8 cellular contexts compared by ENCODE assay signal in the genomic region with DNA sequence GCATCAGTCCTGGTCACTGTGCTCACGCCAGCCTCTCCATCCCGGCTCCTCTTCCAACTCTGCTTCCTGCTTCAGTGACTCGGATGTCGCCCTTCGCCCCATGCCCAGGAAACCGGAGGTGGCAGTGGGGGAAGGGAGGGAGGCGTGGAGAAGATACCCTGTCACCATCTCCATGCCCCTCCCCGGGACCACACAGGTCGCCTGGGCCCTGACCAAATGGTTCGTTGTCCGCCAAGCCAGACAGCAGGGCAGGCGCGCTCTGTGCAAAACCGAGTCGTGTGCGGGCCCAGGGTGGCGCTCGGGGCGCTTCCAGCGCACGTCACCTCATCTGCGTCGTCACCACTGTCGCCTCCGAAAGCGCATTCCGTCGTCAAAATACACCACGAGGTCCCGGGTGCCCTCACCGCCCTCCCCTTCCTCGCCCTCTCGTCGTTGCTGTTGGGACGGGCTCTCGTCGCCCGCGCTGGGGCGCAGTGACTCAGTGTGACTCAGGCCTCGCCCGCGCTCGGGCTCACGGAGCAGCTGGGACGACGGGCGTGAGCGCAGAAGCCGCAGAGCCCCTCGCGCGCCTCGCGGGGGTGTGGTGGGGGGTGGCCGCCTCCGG. TPM values are rescaled to one million over a fixed set of nuclear protein-coding genes. Genes with fewer than 3 reads are reported as not detected.
A peak's percentile ranks its signal among the peaks of the same experiment; 100 is the strongest.
DNase-seq lines count a peak whose midpoint lies in the region; ATAC-seq and TF ChIP-seq lines count a peak whose summit lies in the region.

No MANE protein-coding gene starts in this region.

- H3K27me3 ChIP-seq in PC-9 (ENCODE audit: insufficient read depth, low read depth) (no peaks in the 10 kb centered on the region), thymus (ENCODE audit: control insufficient read depth, insufficient read depth) (peaks cover 33% of the 10 kb centered on the region)

- H3K36me3 ChIP-seq in PC-9 (ENCODE audit: low read depth): no peaks in the 10 kb centered on the region
- H3K36me3 ChIP-seq in thymus (ENCODE audit: control insufficient read depth, insufficient read depth): no peaks in the 10 kb centered on the region

- ATAC-seq in HG02610 (IDR thresholded peaks at IDR 0.05; ENCODE audit: unreplicated experiment): no peak

- no peak overlapping the region for H3K27ac ChIP-seq in PC-9
- no peak overlapping the region for H3K27ac ChIP-seq in thymus (ENCODE audit: low read depth)

- 7% methylated on average over 57 of the region's 57 CpGs for WGBS in thymus

- DNase-seq in DMS53 (lab: John Stamatoyannopoulos, UW): peak; percentile 94
- DNase-seq in PC-9: peak in 1 of 2 experiments; percentile 67
- DNase-seq in activated gamma-delta T cell treated with Interleukin-2 at 50 U/mL for 16 hours: peak; percentile 66
- DNase-seq in glomerular visceral epithelial cell (ENCODE audit: extremely low spot score): peak; percentile 37
- DNase-seq in posterior vena cava (ENCODE audit: low spot score): peak; percentile 91
- DNase-seq in UCSD-AML1 (lab: John Stamatoyannopoulos, UW; ENCODE audit: unreplicated experiment): no peak

- H3K9me3 ChIP-seq in PC-9 (ENCODE audit: insufficient read depth, low read depth): no peaks in the 10 kb centered on the region
- H3K9me3 ChIP-seq in thymus (ENCODE audit: control insufficient read depth): no peaks in the 10 kb centered on the region

- peaks cover 7% of the 10 kb centered on the region; the same call in 1 of the 2 replicates for H3F3A ChIP-seq in PC-9 (ENCODE audit: insufficient read depth, low read depth)

- no TSS peak for BruUV-seq in PC-9 (replicated peaks; lab: Mats Ljungman, UMichigan)

- TF ChIP-seq CTCF in PC-9 (conservative IDR thresholded peaks at IDR 0.05): no peak

- H3K4me3 ChIP-seq in PC-9 (peak overlapping the region; percentile 33; the same call in 1 of the 2 replicates), thymus (ENCODE audit: low read length) (peak overlapping the region; percentile 32)

- POLR2A ChIA-PET in PC-9 (lab: Charles Lee; ENCODE audit: unreplicated experiment): no interaction called here

- no peaks in the 10 kb centered on the region for H3K79me2 ChIP-seq in PC-9 (ENCODE audit: low read depth)

- H3K9me2 ChIP-seq in PC-9 (ENCODE audit: insufficient read depth): no peaks in the 10 kb centered on the region

- intact Hi-C loops in PC-9 (cut with micrococcal nuclease; ENCODE audit: unreplicated experiment): no loop called here
- intact Hi-C loops in posterior vena cava (cut with DNase I): no loop called here

- CTCF ChIA-PET in PC-9 (lab: Charles Lee): no interaction called here

- H4K20me1 ChIP-seq in PC-9 (ENCODE audit: insufficient read depth): no peaks in the 10 kb centered on the region

- peak overlapping the region; percentile 70 for H3K4me2 ChIP-seq in PC-9

- no peak overlapping the region for H2AFZ ChIP-seq in PC-9

- H3K4me1 ChIP-seq in PC-9 (replicated peaks; ENCODE audit: insufficient read depth) (no peaks in the 10 kb centered on the region), thymus (ENCODE audit: control insufficient read depth, insufficient read depth, low read length) (no peaks in the 10 kb centered on the region)

RNA-seq across cellular contexts. Expression of a gene that starts 39.2 kb away (rescaled TPM):
- total RNA-seq in PC-9 (2021) (9.5 and 15.7 TPM in 2 replicates), posterior vena cava (1 to 10 TPM; 8.4 to 9.3 TPM)
- polyA plus RNA-seq in thymus: 2.4 TPM

RNA-seq across cellular contexts. Expression of a gene that starts 56.4 kb away (rescaled TPM):
- total RNA-seq in PC-9 (2021) (2.5 and 5.4 TPM in 2 replicates), posterior vena cava (1 to 10 TPM in 1 of 2 donors, not detected in 1; 4.5 TPM)
- 0.94 TPM for polyA plus RNA-seq in thymus
